Comparison of ENCODE assay signal across 3 cellular contexts in the genomic region with DNA sequence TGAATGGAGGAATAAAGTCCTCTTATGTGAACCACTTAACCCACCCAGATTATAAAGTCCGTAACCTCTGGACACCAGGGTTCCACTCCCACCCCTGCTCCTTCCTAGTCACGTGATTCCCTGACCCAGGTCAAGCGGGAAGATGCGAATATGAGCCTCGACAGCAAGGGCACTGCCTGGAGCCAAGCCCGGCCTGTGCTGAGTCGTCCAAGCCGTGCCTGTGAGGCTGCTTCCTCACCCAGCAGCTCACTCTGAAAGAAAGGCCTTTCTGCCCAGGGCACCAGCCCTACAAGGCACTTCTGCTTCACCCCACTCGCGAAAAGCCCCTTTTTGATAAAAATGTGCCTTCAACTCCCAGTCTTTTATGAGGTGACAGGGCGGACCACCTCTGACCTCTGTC.
TF ChIP-seq lines count a peak whose summit lies in the region.

No MANE protein-coding gene starts in this region.

TF ChIP-seq in GM23338, 12 proteins besides CTCF, POLR2A, EP300 and RAD21 (continues in another document):
- TF ChIP-seq POLR2AphosphoS5 (IDR thresholded peaks at IDR 0.05; ENCODE audit: low read depth) (no peak), EZH2phosphoT487 (IDR thresholded peaks at IDR 0.05; ENCODE audit: unreplicated experiment) (no peak), CREB1 (CRISPR knock-in tag; IDR thresholded peaks at IDR 0.05; ENCODE audit: low read depth) (no peak), STAT1 (IDR thresholded peaks at IDR 0.05; ENCODE audit: unreplicated experiment) (no peak), JUNB (IDR thresholded peaks at IDR 0.05; ENCODE audit: unreplicated experiment) (no peak), EZH2 (IDR thresholded peaks at IDR 0.05; ENCODE audit: low read depth, unreplicated experiment) (no peak), ETS1 (IDR thresholded peaks at IDR 0.05) (no peak), NANOG (IDR thresholded peaks at IDR 0.05; ENCODE audit: borderline replicate concordance) (no peak), ZNF331 (CRISPR knock-in tag; IDR thresholded peaks at IDR 0.05; ENCODE audit: low read depth) (no peak), ZNF114 (CRISPR knock-in tag; IDR thresholded peaks at IDR 0.05) (no peak)
- TF ChIP-seq, protein P1, sequence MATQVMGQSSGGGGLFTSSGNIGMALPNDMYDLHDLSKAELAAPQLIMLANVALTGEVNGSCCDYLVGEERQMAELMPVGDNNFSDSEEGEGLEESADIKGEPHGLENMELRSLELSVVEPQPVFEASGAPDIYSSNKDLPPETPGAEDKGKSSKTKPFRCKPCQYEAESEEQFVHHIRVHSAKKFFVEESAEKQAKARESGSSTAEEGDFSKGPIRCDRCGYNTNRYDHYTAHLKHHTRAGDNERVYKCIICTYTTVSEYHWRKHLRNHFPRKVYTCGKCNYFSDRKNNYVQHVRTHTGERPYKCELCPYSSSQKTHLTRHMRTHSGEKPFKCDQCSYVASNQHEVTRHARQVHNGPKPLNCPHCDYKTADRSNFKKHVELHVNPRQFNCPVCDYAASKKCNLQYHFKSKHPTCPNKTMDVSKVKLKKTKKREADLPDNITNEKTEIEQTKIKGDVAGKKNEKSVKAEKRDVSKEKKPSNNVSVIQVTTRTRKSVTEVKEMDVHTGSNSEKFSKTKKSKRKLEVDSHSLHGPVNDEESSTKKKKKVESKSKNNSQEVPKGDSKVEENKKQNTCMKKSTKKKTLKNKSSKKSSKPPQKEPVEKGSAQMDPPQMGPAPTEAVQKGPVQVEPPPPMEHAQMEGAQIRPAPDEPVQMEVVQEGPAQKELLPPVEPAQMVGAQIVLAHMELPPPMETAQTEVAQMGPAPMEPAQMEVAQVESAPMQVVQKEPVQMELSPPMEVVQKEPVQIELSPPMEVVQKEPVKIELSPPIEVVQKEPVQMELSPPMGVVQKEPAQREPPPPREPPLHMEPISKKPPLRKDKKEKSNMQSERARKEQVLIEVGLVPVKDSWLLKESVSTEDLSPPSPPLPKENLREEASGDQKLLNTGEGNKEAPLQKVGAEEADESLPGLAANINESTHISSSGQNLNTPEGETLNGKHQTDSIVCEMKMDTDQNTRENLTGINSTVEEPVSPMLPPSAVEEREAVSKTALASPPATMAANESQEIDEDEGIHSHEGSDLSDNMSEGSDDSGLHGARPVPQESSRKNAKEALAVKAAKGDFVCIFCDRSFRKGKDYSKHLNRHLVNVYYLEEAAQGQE (IDR thresholded peaks at IDR 0.05; ENCODE audit: unreplicated experiment) = no peak

TF ChIP-seq in IMR-90, 13 proteins besides CTCF, POLR2A, EP300 and RAD21:
- TF ChIP-seq RFX5 (IDR thresholded peaks at IDR 0.05; ENCODE audit: low read depth, low read length) (no peak), USF2 (IDR thresholded peaks at IDR 0.05; ENCODE audit: low read depth, low read length) (0 out of 2 replicates have a peak, but pooled peaks have one; percentile 20)
- TF ChIP-seq, protein P2, sequence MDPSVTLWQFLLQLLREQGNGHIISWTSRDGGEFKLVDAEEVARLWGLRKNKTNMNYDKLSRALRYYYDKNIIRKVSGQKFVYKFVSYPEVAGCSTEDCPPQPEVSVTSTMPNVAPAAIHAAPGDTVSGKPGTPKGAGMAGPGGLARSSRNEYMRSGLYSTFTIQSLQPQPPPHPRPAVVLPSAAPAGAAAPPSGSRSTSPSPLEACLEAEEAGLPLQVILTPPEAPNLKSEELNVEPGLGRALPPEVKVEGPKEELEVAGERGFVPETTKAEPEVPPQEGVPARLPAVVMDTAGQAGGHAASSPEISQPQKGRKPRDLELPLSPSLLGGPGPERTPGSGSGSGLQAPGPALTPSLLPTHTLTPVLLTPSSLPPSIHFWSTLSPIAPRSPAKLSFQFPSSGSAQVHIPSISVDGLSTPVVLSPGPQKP (IDR thresholded peaks at IDR 0.05; ENCODE audit: borderline replicate concordance, low read depth, low read length) = no peak

TF ChIP-seq in GM12878, 131 proteins besides CTCF, POLR2A, EP300 and RAD21:
- TF ChIP-seq ZNF622 (IDR thresholded peaks at IDR 0.05) (no peak), ASH2L (IDR thresholded peaks at IDR 0.05; ENCODE audit: borderline replicate concordance, low read depth) (no peak)
- TF ChIP-seq, protein P3, sequence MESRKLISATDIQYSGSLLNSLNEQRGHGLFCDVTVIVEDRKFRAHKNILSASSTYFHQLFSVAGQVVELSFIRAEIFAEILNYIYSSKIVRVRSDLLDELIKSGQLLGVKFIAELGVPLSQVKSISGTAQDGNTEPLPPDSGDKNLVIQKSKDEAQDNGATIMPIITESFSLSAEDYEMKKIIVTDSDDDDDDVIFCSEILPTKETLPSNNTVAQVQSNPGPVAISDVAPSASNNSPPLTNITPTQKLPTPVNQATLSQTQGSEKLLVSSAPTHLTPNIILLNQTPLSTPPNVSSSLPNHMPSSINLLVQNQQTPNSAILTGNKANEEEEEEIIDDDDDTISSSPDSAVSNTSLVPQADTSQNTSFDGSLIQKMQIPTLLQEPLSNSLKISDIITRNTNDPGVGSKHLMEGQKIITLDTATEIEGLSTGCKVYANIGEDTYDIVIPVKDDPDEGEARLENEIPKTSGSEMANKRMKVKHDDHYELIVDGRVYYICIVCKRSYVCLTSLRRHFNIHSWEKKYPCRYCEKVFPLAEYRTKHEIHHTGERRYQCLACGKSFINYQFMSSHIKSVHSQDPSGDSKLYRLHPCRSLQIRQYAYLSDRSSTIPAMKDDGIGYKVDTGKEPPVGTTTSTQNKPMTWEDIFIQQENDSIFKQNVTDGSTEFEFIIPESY (IDR thresholded peaks at IDR 0.05) = no peak
